Comparison of ENCODE assay signal across 9 cellular contexts in the genomic region with DNA sequence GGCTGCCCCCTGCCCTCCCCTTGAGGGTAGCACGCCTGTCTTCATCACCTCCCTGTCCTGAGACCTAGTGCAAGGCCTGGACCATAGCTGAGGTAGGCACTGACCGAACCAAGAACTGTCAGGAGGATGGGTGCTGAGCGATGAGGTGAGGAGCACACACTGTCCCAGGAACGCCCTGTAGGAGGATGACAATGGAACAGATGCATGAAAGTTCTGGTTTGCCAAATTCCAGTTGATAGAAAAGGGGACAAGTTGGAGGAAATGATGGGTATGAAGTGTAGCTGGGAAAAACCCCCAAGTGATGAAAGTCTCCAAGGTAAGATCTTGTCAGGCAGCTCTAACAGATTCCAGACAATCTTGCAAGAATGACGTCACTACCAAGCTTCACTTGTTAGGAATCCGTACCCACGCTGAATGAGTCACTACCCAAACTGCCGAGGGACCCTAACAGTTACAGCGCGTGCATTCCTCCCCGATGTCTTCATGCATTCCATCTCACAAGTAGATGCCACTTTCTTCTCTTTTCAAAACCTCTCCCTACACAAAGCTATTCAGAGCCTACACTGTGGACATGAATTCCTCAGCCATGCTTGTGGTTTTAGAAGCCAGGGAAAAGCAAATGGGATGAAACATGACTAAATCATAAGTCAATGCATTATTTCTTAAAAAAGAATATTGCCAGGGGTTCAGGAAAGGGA. TPM values are rescaled to one million over a fixed set of nuclear protein-coding genes. Genes with fewer than 3 reads are reported as not detected.
DNase-seq lines count a peak whose midpoint lies in the region; ATAC-seq lines count a peak whose summit lies in the region.
"Had no signal": no experiment of that assay in that cellular context is flagged by ENCODE, and none has a peak within 500 bp of the region (broad histone marks: within the 10 kb centered on the region; RNA-seq: fewer than 3 reads in every experiment).

No MANE protein-coding gene starts in this region.

- peak; percentile 15 for ATAC-seq in Right ventricle myocardium inferior
- ATAC-seq in HG03175 (IDR thresholded peaks at IDR 0.05; ENCODE audit: unreplicated experiment), result no peak

- intact Hi-C loops in Right ventricle myocardium inferior (cut with DNase I) (loop anchor here (5.0 kb wide), 1 partner anchor 82 kb away; no protein-coding TSS in a partner anchor), cardiac septum (cut with DNase I) (loop anchor here (2.0 to 5.0 kb wide), 3 partner anchors 82 to 594 kb away; a partner anchor contains a TSS)

- DNase-seq in Right ventricle myocardium inferior (ENCODE audit: missing footprints) (no peak), cardiac septum (ENCODE audit: low spot score) (no peak), dermis blood vessel endothelial cell (peak; percentile 97), lung microvascular endothelial cell (ENCODE audit: low read depth in 2 of 2) (peak; percentile 22 to 98), T-helper 1 cell (no peak), NCI-H748 (lab: John Stamatoyannopoulos, UW; ENCODE audit: unreplicated experiment) (no peak), COR-L47 (lab: John Stamatoyannopoulos, UW) (no peak)
- DNase-seq: stimulated activated CD4-positive, alpha-beta T cell treated with anti-CD3 and anti-CD28 coated beads, Interleukin-12 subunit alpha, Interleukin-12 subunit beta, amount 100 ng/mL, for 4 hours had no signal

RNA-seq across cellular contexts. Expression of a gene that starts 27.6 kb away (rescaled TPM):
- total RNA-seq in Right ventricle myocardium inferior (360 TPM), cardiac septum (258 TPM), dermis blood vessel endothelial cell (94.3 and 98.2 TPM in 2 replicates), lung microvascular endothelial cell (71.5 and 72.8 TPM in 2 replicates)

Comparison
In these comparisons a context has a peak if more than half of its experiments do, and no peak if none do; other contexts are left out.
1. DNase-seq: peak in dermis blood vessel endothelial cell (single experiment) and lung microvascular endothelial cell (2 of 2); none in Right ventricle myocardium inferior (single experiment), cardiac septum (single experiment), T-helper 1 cell (0 of 5), NCI-H748 (single experiment) and COR-L47 (single experiment).